Comparison of ENCODE assay signal across 14 cellular contexts in genomic region chr6:3801960-3802359, GRCh38. TPM values are rescaled to one million over a fixed set of nuclear protein-coding genes. Genes with fewer than 3 reads are reported as not detected.
A peak's percentile ranks its signal among the peaks of the same experiment; 100 is the strongest.
DNase-seq lines count a peak whose midpoint lies in the region; ATAC-seq and TF ChIP-seq lines count a peak whose summit lies in the region.
"Had no signal": no experiment of that assay in that cellular context is flagged by ENCODE, and none has a peak within 500 bp of the region (broad histone marks: within the 10 kb centered on the region; RNA-seq: fewer than 3 reads in every experiment).

No MANE protein-coding gene starts in this region.

- ATAC-seq in activated CD4-positive, CD25-positive, alpha-beta regulatory T cell treated with anti-CD3 and anti-CD28 coated beads, Interleukin-2, amount 50 U/mL, for 24 hours = peak; percentile 58 to 79
- ATAC-seq in GM21786 (IDR thresholded peaks at IDR 0.05; ENCODE audit: unreplicated experiment) (peak; percentile 56), activated B cell treated with CpG ODN at 0.5 μM for 24 hours (ENCODE audit: low read depth) (peak; percentile 19), HG02763 (IDR thresholded peaks at IDR 0.05; ENCODE audit: unreplicated experiment) (no peak), HG03469 (IDR thresholded peaks at IDR 0.05; ENCODE audit: unreplicated experiment) (no peak)
- ATAC-seq in stimulated activated naive CD8-positive, alpha-beta T cell treated with anti-CD3 and anti-CD28 coated beads, Interleukin-15, Interleukin-2, amounts not matched to agents 100 U/mL and 50 U/mL, for 24 hours = peak; percentile 49

- POLR2A ChIA-PET in activated B cell treated with CpG ODN at 0.5 μM for 24 hours (lab: Charles Lee) = interaction anchor here (1.0 kb wide), 1 partner anchor 56 kb away, joined by 4 read pairs; no protein-coding TSS in a partner anchor

- intact Hi-C loops in activated B cell treated with CpG ODN at 0.5 μM for 24 hours (cut with micrococcal nuclease) = loop anchor here (5.0 kb wide), 2 partner anchors 35 to 975 kb away; partner anchors contain the start of gene CDYL

- no peaks in the 10 kb centered on the region for H3K9me3 Mint-ChIP-seq in activated B cell treated with CpG ODN at 0.5 μM for 24 hours

- TF ChIP-seq CTCF in activated B cell treated with CpG ODN at 0.5 μM for 24 hours (IDR thresholded peaks at IDR 0.05) = no peak

- no peak overlapping the region for H3K4me3 Mint-ChIP-seq in activated B cell treated with CpG ODN at 0.5 μM for 24 hours
- H3K4me3 Mint-ChIP-seq: brain; CD4-positive, alpha-beta memory T cell had no signal

- DNase-seq in activated CD4-positive, CD25-positive, alpha-beta regulatory T cell (lab: John Stamatoyannopoulos, UW) = no peak
- DNase-seq in activated B cell treated with CpG ODN at 0.5 μM for 24 hours = no peak
- no peak for DNase-seq in stimulated activated naive CD8-positive, alpha-beta T cell treated with anti-CD3 and anti-CD28 coated beads, Interleukin-15, Interleukin-2, amounts not matched to agents 100 U/mL and 50 U/mL, for 24 hours
- DNase-seq in T1000 (lab: John Stamatoyannopoulos, UW) = no peak
- DNase-seq: activated gamma-delta T cell treated with Interleukin-2 at 50 U/mL for 16 hours; CD4-positive, alpha-beta memory T cell; dorsolateral prefrontal cortex; naive B cell; SJCRH30 had no signal

- peaks cover 53% of the 10 kb centered on the region for H3K4me1 Mint-ChIP-seq in activated B cell treated with CpG ODN at 0.5 μM for 24 hours

- CTCF ChIA-PET in activated B cell treated with CpG ODN at 0.5 μM for 24 hours (lab: Charles Lee) = no interaction called here

- H3K36me3 Mint-ChIP-seq in activated B cell treated with CpG ODN at 0.5 μM for 24 hours (ENCODE audit: low read depth) = no peaks in the 10 kb centered on the region
- H3K36me3 Mint-ChIP-seq: brain; CD4-positive, alpha-beta memory T cell; naive B cell had no signal

- no peak overlapping the region for H3K27ac Mint-ChIP-seq in activated B cell treated with CpG ODN at 0.5 μM for 24 hours
- H3K27ac Mint-ChIP-seq: CD4-positive, alpha-beta memory T cell had no signal

- H3K27me3 Mint-ChIP-seq in activated B cell treated with CpG ODN at 0.5 μM for 24 hours = no peaks in the 10 kb centered on the region
- H3K27me3 Mint-ChIP-seq: brain had no signal

RNA-seq across cellular contexts. Expression of gene FAM50B, which starts 47.2 kb away (rescaled TPM):
- 7.6 and 8.1 TPM in 2 replicates for total RNA-seq in activated B cell treated with CpG ODN at 0.5 μM for 24 hours

RNA-seq across cellular contexts. Expression of gene PXDC1, which starts 50.4 kb away (rescaled TPM):
- 3.8 and 3.9 TPM in 2 replicates for total RNA-seq in activated B cell treated with CpG ODN at 0.5 μM for 24 hours

Comparison
In these comparisons a context has a peak if more than half of its experiments do, and no peak if none do; other contexts are left out.
1. ATAC-seq: peak in activated CD4-positive, CD25-positive, alpha-beta regulatory T cell treated with anti-CD3 and anti-CD28 coated beads, Interleukin-2, amount 50 U/mL, for 24 hours (2 of 2), GM21786 (single experiment), activated B cell treated with CpG ODN at 0.5 μM for 24 hours (single experiment) and stimulated activated naive CD8-positive, alpha-beta T cell treated with anti-CD3 and anti-CD28 coated beads, Interleukin-15, Interleukin-2, amounts not matched to agents 100 U/mL and 50 U/mL, for 24 hours (single experiment); none in HG02763 (single experiment) and HG03469 (single experiment).